Comparison of ENCODE assay signal across 1 cellular context in genomic region chr14:51079085-51079484, GRCh38.
TF ChIP-seq lines count a peak whose summit lies in the region.

No MANE protein-coding gene starts in this region.

TF ChIP-seq in HepG2, 621 proteins besides CTCF, POLR2A, EP300 and RAD21 (continued from another document):
- TF ChIP-seq, protein P1, sequence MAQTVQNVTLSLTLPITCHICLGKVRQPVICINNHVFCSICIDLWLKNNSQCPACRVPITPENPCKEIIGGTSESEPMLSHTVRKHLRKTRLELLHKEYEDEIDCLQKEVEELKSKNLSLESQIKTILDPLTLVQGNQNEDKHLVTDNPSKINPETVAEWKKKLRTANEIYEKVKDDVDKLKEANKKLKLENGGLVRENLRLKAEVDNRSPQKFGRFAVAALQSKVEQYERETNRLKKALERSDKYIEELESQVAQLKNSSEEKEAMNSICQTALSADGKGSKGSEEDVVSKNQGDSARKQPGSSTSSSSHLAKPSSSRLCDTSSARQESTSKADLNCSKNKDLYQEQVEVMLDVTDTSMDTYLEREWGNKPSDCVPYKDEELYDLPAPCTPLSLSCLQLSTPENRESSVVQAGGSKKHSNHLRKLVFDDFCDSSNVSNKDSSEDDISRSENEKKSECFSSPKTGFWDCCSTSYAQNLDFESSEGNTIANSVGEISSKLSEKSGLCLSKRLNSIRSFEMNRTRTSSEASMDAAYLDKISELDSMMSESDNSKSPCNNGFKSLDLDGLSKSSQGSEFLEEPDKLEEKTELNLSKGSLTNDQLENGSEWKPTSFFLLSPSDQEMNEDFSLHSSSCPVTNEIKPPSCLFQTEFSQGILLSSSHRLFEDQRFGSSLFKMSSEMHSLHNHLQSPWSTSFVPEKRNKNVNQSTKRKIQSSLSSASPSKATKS (CRISPR knock-in tag; IDR thresholded peaks at IDR 0.05): no peak
- TF ChIP-seq ZNF362 (CRISPR knock-in tag; IDR thresholded peaks at IDR 0.05; ENCODE audit: borderline replicate concordance): no peak
- TF ChIP-seq ZNF547 (CRISPR knock-in tag; IDR thresholded peaks at IDR 0.05): no peak
- TF ChIP-seq ZNF160 (CRISPR knock-in tag; IDR thresholded peaks at IDR 0.05): no peak
- TF ChIP-seq, protein P2, sequence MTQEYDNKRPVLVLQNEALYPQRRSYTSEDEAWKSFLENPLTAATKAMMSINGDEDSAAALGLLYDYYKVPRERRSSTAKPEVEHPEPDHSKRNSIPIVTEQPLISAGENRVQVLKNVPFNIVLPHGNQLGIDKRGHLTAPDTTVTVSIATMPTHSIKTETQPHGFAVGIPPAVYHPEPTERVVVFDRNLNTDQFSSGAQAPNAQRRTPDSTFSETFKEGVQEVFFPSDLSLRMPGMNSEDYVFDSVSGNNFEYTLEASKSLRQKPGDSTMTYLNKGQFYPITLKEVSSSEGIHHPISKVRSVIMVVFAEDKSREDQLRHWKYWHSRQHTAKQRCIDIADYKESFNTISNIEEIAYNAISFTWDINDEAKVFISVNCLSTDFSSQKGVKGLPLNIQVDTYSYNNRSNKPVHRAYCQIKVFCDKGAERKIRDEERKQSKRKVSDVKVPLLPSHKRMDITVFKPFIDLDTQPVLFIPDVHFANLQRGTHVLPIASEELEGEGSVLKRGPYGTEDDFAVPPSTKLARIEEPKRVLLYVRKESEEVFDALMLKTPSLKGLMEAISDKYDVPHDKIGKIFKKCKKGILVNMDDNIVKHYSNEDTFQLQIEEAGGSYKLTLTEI (CRISPR knock-in tag; conservative IDR thresholded peaks at IDR 0.05): no peak
- no peak for TF ChIP-seq TEAD2 (CRISPR knock-in tag; IDR thresholded peaks at IDR 0.05)
- TF ChIP-seq, protein P3, sequence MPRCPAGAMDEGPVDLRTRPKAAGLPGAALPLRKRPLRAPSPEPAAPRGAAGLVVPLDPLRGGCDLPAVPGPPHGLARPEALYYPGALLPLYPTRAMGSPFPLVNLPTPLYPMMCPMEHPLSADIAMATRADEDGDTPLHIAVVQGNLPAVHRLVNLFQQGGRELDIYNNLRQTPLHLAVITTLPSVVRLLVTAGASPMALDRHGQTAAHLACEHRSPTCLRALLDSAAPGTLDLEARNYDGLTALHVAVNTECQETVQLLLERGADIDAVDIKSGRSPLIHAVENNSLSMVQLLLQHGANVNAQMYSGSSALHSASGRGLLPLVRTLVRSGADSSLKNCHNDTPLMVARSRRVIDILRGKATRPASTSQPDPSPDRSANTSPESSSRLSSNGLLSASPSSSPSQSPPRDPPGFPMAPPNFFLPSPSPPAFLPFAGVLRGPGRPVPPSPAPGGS (CRISPR knock-in tag; IDR thresholded peaks at IDR 0.05): no peak
- TF ChIP-seq, protein P4, sequence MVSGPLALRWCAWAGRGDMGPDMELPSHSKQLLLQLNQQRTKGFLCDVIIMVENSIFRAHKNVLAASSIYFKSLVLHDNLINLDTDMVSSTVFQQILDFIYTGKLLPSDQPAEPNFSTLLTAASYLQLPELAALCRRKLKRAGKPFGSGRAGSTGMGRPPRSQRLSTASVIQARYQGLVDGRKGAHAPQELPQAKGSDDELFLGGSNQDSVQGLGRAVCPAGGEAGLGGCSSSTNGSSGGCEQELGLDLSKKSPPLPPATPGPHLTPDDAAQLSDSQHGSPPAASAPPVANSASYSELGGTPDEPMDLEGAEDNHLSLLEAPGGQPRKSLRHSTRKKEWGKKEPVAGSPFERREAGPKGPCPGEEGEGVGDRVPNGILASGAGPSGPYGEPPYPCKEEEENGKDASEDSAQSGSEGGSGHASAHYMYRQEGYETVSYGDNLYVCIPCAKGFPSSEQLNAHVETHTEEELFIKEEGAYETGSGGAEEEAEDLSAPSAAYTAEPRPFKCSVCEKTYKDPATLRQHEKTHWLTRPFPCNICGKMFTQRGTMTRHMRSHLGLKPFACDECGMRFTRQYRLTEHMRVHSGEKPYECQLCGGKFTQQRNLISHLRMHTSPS (CRISPR knock-in tag; IDR thresholded peaks at IDR 0.05; ENCODE audit: low read depth): no peak
- no peak for TF ChIP-seq ARHGAP35 (CRISPR knock-in tag; IDR thresholded peaks at IDR 0.05; ENCODE audit: borderline replicate concordance)
- TF ChIP-seq TCF7 (IDR thresholded peaks at IDR 0.05; ENCODE audit: low read depth): no peak
- no peak for TF ChIP-seq FOXP1 (IDR thresholded peaks at IDR 0.05)
- no peak for TF ChIP-seq FOXP1 (CRISPR knock-in tag; IDR thresholded peaks at IDR 0.05)
- no peak for TF ChIP-seq ATF2 (CRISPR knock-in tag; IDR thresholded peaks at IDR 0.05)
